In genomic region chr15:58047149-58047548, GRCh38 we compare ENCODE assay signal across 13 cellular contexts. TPM values are rescaled to one million over a fixed set of nuclear protein-coding genes. Genes with fewer than 3 reads are reported as not detected.
"Had no signal": no experiment of that assay in that cellular context is flagged by ENCODE, and none has a peak within 500 bp of the region (broad histone marks: within the 10 kb centered on the region; RNA-seq: fewer than 3 reads in every experiment).

No MANE protein-coding gene starts in this region.

- ATAC-seq: HCT116, HepG2 had no signal

- H3K4me2 ChIP-seq: KMS-11 had no signal

- H3K4me3 ChIP-seq: GM23248, HAP-1 had no signal

- H2AFZ ChIP-seq: GM23248 had no signal

- FAIRE-seq: HepG2 had no signal

- H3K27ac ChIP-seq: GM23248, HL-60, KMS-11 had no signal

- H3K9me3 ChIP-seq: HAP-1 had no signal

- H3K36me3 ChIP-seq: HAP-1 had no signal

- DNase-seq: GM23248, GOT3, H7, HFFc6, KBM-7 had no signal

RNA-seq across cellular contexts. Expression of gene ALDH1A2, which starts 18.4 kb away (rescaled TPM):
- total RNA-seq: H4, HFFc6, HT1080 had no signal
- polyA plus RNA-seq: IgD-negative memory B cell had no signal
